In the genomic region with DNA sequence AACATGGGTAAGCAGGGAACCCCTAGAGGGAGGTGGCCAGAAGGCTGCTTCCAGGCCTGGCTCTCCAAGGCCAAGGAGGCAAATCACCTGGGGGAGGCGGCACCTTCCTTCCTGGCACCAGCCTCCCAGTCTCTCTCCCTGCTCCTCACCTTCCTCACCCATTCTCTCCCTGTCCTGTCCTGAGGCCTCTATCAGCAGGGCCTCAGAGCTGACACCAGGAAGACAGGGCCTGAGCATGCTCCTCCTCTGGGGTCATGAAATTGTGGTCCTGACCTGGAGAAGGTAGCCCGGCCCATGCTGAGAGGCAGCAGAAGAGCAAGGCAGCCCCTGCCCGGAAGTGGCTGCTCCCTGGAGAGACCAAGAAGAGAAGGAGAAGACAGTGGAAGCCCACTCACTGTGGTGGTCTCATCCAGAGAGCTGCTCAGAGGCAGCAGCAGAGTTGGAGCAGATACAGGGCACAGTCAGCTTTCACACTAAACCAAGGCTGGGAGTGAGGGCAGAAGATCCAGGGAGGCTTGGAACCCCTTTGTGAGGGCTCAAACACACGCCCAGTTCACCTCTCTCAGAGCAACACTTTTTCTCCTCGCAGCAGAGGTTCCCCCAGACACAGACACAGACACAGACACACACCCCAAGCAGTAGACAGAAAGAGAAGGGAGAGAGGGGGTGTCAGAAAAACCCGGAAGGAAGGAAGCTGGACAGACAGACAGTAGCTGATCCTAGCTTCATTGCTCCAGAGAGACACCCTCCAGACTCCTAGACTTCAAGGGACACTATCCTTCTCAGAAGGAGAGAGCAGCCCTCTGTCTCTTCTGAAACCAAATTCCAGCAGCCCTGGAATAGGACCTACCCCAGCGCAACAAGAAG, we compare ENCODE assay signal across 1 cellular context.
TF ChIP-seq lines count a peak whose summit lies in the region.

No MANE protein-coding gene starts in this region.

TF ChIP-seq in endothelial cell of umbilical vein, 7 proteins besides CTCF, POLR2A, EP300 and RAD21:
- no peak for TF ChIP-seq FOS (IDR thresholded peaks at IDR 0.05; ENCODE audit: borderline replicate concordance, insufficient read depth, low read length)
- TF ChIP-seq GATA2 (IDR thresholded peaks at IDR 0.05; ENCODE audit: insufficient read depth, insufficient read length, low read depth, low read length): no peak
- no peak for TF ChIP-seq MAX (IDR thresholded peaks at IDR 0.05; ENCODE audit: insufficient read depth, insufficient read length)
- TF ChIP-seq EZH2 (IDR thresholded peaks at IDR 0.05; ENCODE audit: borderline replicate concordance, low read depth, low read length, severe bottlenecking): no peak
- TF ChIP-seq MYC (IDR thresholded peaks at IDR 0.05; ENCODE audit: low read depth, low read length): no peak
- TF ChIP-seq POLR2AphosphoS5 (IDR thresholded peaks at IDR 0.05; ENCODE audit: insufficient read depth, low read depth, low read length): no peak
- no peak for TF ChIP-seq JUN (IDR thresholded peaks at IDR 0.05; ENCODE audit: borderline replicate concordance, insufficient read depth, insufficient read length, low read depth)
